Comparison of ENCODE assay signal across 13 cellular contexts in the genomic region with DNA sequence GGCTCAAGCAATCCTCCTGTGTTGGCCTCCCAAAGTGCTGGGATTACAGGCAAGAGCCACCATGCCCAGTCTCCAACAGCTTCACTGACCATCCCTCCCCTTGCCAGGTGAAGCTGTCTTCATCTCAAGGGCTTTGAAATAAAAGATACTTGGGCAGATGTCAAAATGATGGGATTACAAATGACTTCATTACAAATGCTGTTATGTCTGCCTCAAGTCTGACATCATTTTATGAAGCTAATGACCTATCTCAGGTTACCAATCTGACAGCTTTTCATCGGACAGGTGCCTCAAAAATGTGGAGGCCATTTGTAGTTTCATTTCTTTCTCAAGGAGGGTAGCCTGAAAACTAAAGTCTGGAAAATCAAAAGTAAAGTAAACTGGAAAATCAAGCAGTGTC.
"Had no signal": no experiment of that assay in that cellular context is flagged by ENCODE, and none has a peak within 500 bp of the region (broad histone marks: within the 10 kb centered on the region; RNA-seq: fewer than 3 reads in every experiment).

No MANE protein-coding gene starts in this region.

- H3K27ac Mint-ChIP-seq: activated CD4-positive, alpha-beta T cell treated with anti-CD3 and anti-CD28 coated beads, Interleukin-2, amount 10 ng/mL, durations not matched to agents 24 days and 14 days; activated CD8-positive, alpha-beta T cell treated with anti-CD3 and anti-CD28 coated beads, Interleukin-2, amount 10 ng/mL, durations not matched to agents 7 days and 5 days; activated naive CD4-positive, alpha-beta T cell treated with anti-CD3 and anti-CD28 coated beads for 36 hours; activated T-cell treated with anti-CD3 and anti-CD28 coated beads, Interleukin-2, amount 50 U/mL, for 24 hours; activated T-helper 2 cell treated with anti-CD3 and anti-CD28 coated beads, Interferon-gamma antibody, Interleukin-2, Interleukin-4, amounts not matched to agents 10 μg/mL and 5 μg/mL and 100 μg/mL, durations not matched to agents 14 hours and 24 hours and 36 hours; stimulated activated naive B cell treated with anti-CD40 and anti-IgM and Interleukin-4, amounts not matched to agents 10 μg/mL and 1 μg/mL and 100 μg/mL, for 72 hours had no signal

- H3K4me3 Mint-ChIP-seq: activated CD4-positive, alpha-beta T cell treated with anti-CD3 and anti-CD28 coated beads, Interleukin-2, amount 10 ng/mL, durations not matched to agents 24 days and 14 days; activated CD8-positive, alpha-beta T cell treated with anti-CD3 and anti-CD28 coated beads, Interleukin-2, amount 10 ng/mL, durations not matched to agents 7 days and 5 days; activated naive CD4-positive, alpha-beta T cell treated with anti-CD3 and anti-CD28 coated beads for 36 hours; activated T-cell treated with anti-CD3 and anti-CD28 coated beads, Interleukin-2, amount 50 U/mL, for 24 hours; stimulated activated naive B cell treated with anti-CD40 and anti-IgM and Interleukin-4, amounts not matched to agents 10 μg/mL and 1 μg/mL and 100 μg/mL, for 72 hours had no signal

- DNase-seq: activated CD4-positive, alpha-beta T cell treated with anti-CD3 and anti-CD28 coated beads, Interleukin-2, amount 10 ng/mL, durations not matched to agents 24 days and 14 days; activated CD8-positive, alpha-beta T cell treated with anti-CD3 and anti-CD28 coated beads, Interleukin-2, amount 10 ng/mL, durations not matched to agents 7 days and 5 days; activated naive CD4-positive, alpha-beta T cell treated with anti-CD3 and anti-CD28 coated beads for 36 hours; activated T-cell treated with anti-CD3 and anti-CD28 coated beads, Interleukin-2, amount 50 U/mL, for 24 hours; cortex of kidney; hypothalamus; islet precursor cell; mammary epithelial cell; occipital lobe; stimulated activated naive B cell treated with anti-CD40 and anti-IgM and Interleukin-4, amounts not matched to agents 10 μg/mL and 1 μg/mL and 100 μg/mL, for 72 hours; thyroid gland had no signal

- H3K27me3 Mint-ChIP-seq: activated CD4-positive, alpha-beta T cell treated with anti-CD3 and anti-CD28 coated beads, Interleukin-2, amount 10 ng/mL, durations not matched to agents 24 days and 14 days; activated T-cell treated with anti-CD3 and anti-CD28 coated beads, Interleukin-2, amount 50 U/mL, for 24 hours; stimulated activated naive B cell treated with anti-CD40 and anti-IgM and Interleukin-4, amounts not matched to agents 10 μg/mL and 1 μg/mL and 100 μg/mL, for 72 hours had no signal

- H3K4me1 Mint-ChIP-seq: activated CD4-positive, alpha-beta T cell treated with anti-CD3 and anti-CD28 coated beads, Interleukin-2, amount 10 ng/mL, durations not matched to agents 24 days and 14 days; stimulated activated naive B cell treated with anti-CD40 and anti-IgM and Interleukin-4, amounts not matched to agents 10 μg/mL and 1 μg/mL and 100 μg/mL, for 72 hours had no signal

- H3K27ac ChIP-seq: thyroid gland had no signal

- H3K4me3 ChIP-seq: thyroid gland had no signal

- H3K36me3 ChIP-seq: brain microvascular endothelial cell, thyroid gland had no signal

- H3K27me3 ChIP-seq: brain microvascular endothelial cell, thyroid gland had no signal

- H3K9me3 ChIP-seq: thyroid gland had no signal

- H3K9me3 Mint-ChIP-seq: activated CD4-positive, alpha-beta T cell treated with anti-CD3 and anti-CD28 coated beads, Interleukin-2, amount 10 ng/mL, durations not matched to agents 24 days and 14 days; activated naive CD4-positive, alpha-beta T cell treated with anti-CD3 and anti-CD28 coated beads for 36 hours; activated T-cell treated with anti-CD3 and anti-CD28 coated beads, Interleukin-2, amount 50 U/mL, for 24 hours; activated T-helper 2 cell treated with anti-CD3 and anti-CD28 coated beads, Interferon-gamma antibody, Interleukin-2, Interleukin-4, amounts not matched to agents 10 μg/mL and 5 μg/mL and 100 μg/mL, durations not matched to agents 14 hours and 24 hours and 36 hours; stimulated activated naive B cell treated with anti-CD40 and anti-IgM and Interleukin-4, amounts not matched to agents 10 μg/mL and 1 μg/mL and 100 μg/mL, for 72 hours had no signal

- ATAC-seq: activated CD8-positive, alpha-beta T cell treated with anti-CD3 and anti-CD28 coated beads, Interleukin-2, amount 10 ng/mL, durations not matched to agents 7 days and 5 days; stimulated activated naive B cell treated with anti-CD40 and anti-IgM and Interleukin-4, amounts not matched to agents 10 μg/mL and 1 μg/mL and 100 μg/mL, for 72 hours had no signal
